In the genomic region with DNA sequence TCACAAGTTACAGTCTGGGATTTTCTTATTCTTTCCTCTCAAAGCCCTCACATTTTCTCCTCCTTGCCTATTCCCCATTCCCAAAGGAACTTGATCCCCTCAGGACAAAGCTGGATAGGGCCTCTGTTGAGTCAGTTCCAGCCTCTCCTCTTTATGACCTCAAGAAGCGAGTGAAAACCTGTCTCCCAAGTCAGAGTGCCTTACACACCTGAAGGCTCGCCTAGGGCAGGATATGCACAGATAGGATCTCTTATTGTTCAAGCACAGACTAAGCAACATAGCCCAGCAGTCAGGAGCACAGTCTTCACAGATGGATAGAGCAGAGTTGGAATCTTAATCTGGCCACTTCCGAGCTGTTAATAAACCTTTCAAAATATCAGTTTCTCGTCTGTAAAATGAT, we compare ENCODE assay signal across 19 cellular contexts.
DNase-seq lines count a peak whose midpoint lies in the region; ATAC-seq, FAIRE-seq and TF ChIP-seq lines count a peak whose summit lies in the region.
"Had no signal": no experiment of that assay in that cellular context is flagged by ENCODE, and none has a peak within 500 bp of the region (broad histone marks: within the 10 kb centered on the region; RNA-seq: fewer than 3 reads in every experiment).

No MANE protein-coding gene starts in this region.

- peaks cover 10% of the 10 kb centered on the region for H3K4me1 ChIP-seq in Caco-2
- H3K4me1 ChIP-seq in PC-9 (replicated peaks; ENCODE audit: insufficient read depth) = no peaks in the 10 kb centered on the region
- peaks cover 5 to 22% (median 15%) of the 10 kb centered on the region in 4 experiments; a peak in 5 of 7 replicates for H3K4me1 ChIP-seq in H1 (replicated peaks in 1 of 4; ENCODE audit: control insufficient read depth in 3 of 4, insufficient read depth in 4 of 4, low read length in 3 of 4)
- no peaks in the 10 kb centered on the region for H3K4me1 ChIP-seq in upper lobe of right lung
- H3K4me1 ChIP-seq: BE2C had no signal

- H3K79me2 ChIP-seq in PC-9 (ENCODE audit: low read depth) = no peaks in the 10 kb centered on the region
- no peaks in the 10 kb centered on the region for H3K79me2 ChIP-seq in H1 (ENCODE audit: control insufficient read depth in 1 of 2, insufficient read depth in 2 of 2, low read length in 2 of 2)

- H3K23me2 ChIP-seq in H1 (ENCODE audit: low read depth, low read length) = no peaks in the 10 kb centered on the region

- no peak for FAIRE-seq in H1 (lab: Jason Lieb, UNC)
- FAIRE-seq: A204.1, GM12878, H54 had no signal

- BruUV-seq in Caco-2 (replicated peaks; lab: Mats Ljungman, UMichigan) (no TSS peak), PC-9 (replicated peaks; lab: Mats Ljungman, UMichigan) (no TSS peak)

- no peak overlapping the region for H3K4me3 Mint-ChIP-seq in Caco-2 (ENCODE audit: unreplicated experiment)
- H3K4me3 Mint-ChIP-seq: CD4-positive, CD25-positive, alpha-beta regulatory T cell; HFFc6 had no signal

- no peaks in the 10 kb centered on the region for H3K27me3 Mint-ChIP-seq in Caco-2 (ENCODE audit: insufficient read depth, unreplicated experiment)
- H3K27me3 Mint-ChIP-seq: CD4-positive, CD25-positive, alpha-beta regulatory T cell had no signal

- no peak overlapping the region for H3K56ac ChIP-seq in H1 (replicated peaks; ENCODE audit: insufficient read length, low read depth, low read length)

- H3K4me3 ChIP-seq in Caco-2 (ENCODE audit: low read depth, low read length) (no peak overlapping the region), PC-9 (no peak overlapping the region), H1 (ENCODE audit: extremely low read depth in 1 of 4, insufficient read depth in 2 of 4, low read depth in 3 of 4, low read length in 4 of 4) (no peak overlapping the region), upper lobe of right lung (no peak overlapping the region)
- H3K4me3 ChIP-seq: GM12878, SK-N-MC had no signal

- no peak overlapping the region for H4K91ac ChIP-seq in H1 (replicated peaks; ENCODE audit: insufficient read length, low read length)

- CTCF ChIA-PET in Caco-2 (lab: Charles Lee) (no interaction called here), PC-9 (lab: Charles Lee) (no interaction called here), H1 (lab: Charles Lee; ENCODE audit: partially characterized antibody) (interaction anchor here (1.1 kb wide), 1 partner anchor 65 kb away, joined by 4 read pairs; no protein-coding TSS in a partner anchor)

- H2AK5ac ChIP-seq in H1 (ENCODE audit: low read depth, low read length) = no peak overlapping the region

- H4K20me1 ChIP-seq in PC-9 (ENCODE audit: insufficient read depth) (no peaks in the 10 kb centered on the region), H1 (replicated peaks in 1 of 2; ENCODE audit: control insufficient read depth in 1 of 2, insufficient read depth in 2 of 2, low read length in 2 of 2) (no peaks in the 10 kb centered on the region)

- H2AFZ ChIP-seq in PC-9 = 0 out of 2 replicates have a peak overlapping the region, but pooled peaks have one; percentile 40
- H2AFZ ChIP-seq in H1 (ENCODE audit: low read length) = no peak overlapping the region; the same call in 1 of the 2 replicates

- no peak overlapping the region for H2BK120ac ChIP-seq in H1 (replicated peaks; ENCODE audit: low read depth, low read length)

- H3K18ac ChIP-seq in H1 (ENCODE audit: extremely low read depth, low read length) = no peak overlapping the region

- H3K79me1 ChIP-seq in H1 (ENCODE audit: low read depth, low read length) = no peaks in the 10 kb centered on the region

- no peak overlapping the region for H3K9ac ChIP-seq in H1 (replicated peaks in 1 of 4; ENCODE audit: extremely low read depth in 1 of 4, low read depth in 3 of 4, low read length in 3 of 4)

- H3K27me3 ChIP-seq in Caco-2 (replicated peaks; ENCODE audit: control insufficient read depth, insufficient read depth, low read length) (no peaks in the 10 kb centered on the region), PC-9 (ENCODE audit: insufficient read depth, low read depth) (no peaks in the 10 kb centered on the region), H1 (replicated peaks in 1 of 4; ENCODE audit: control insufficient read depth in 3 of 4, extremely low read depth in 1 of 4, insufficient read depth in 3 of 4, low read length in 3 of 4) (no peaks in the 10 kb centered on the region), upper lobe of right lung (no peaks in the 10 kb centered on the region)
- H3K27me3 ChIP-seq: BE2C had no signal

- H3K27ac Mint-ChIP-seq in Caco-2 (ENCODE audit: unreplicated experiment) = peak overlapping the region; percentile 22
- H3K27ac Mint-ChIP-seq: HFFc6 had no signal

- intact Hi-C loops in Caco-2 (cut with micrococcal nuclease; ENCODE audit: unreplicated experiment) (no loop called here), PC-9 (cut with micrococcal nuclease; ENCODE audit: unreplicated experiment) (no loop called here), upper lobe of right lung (cut with DNase I) (no loop called here)

- H2BK15ac ChIP-seq in H1 (ENCODE audit: low read length) = no peak overlapping the region

- H3K4me2 ChIP-seq in PC-9 (no peak overlapping the region), H1 (ENCODE audit: insufficient read depth in 1 of 2, low read depth in 2 of 2, low read length in 2 of 2) (no peak overlapping the region)

- DNase-seq in Caco-2 (peak in 1 of 2 experiments; percentile 59), PC-9 (peak in 1 of 2 experiments; percentile 8), H1 (ENCODE audit: low read depth in 1 of 2, low spot score in 2 of 2) (no peak), islet precursor cell (peak; percentile 93), upper lobe of right lung (no peak), LoVo (ENCODE audit: low spot score) (no peak), T-helper 9 cell (no peak)
- DNase-seq: BE2C; CD4-positive, CD25-positive, alpha-beta regulatory T cell; DMS153; HFFc6; KG1; NCI-H1417 treated with DMSO at 0.1 percent for 48 hours; NCI-H187 treated with DMSO at 0.1 percent for 48 hours; NCI-H526 had no signal

- H3K4me1 Mint-ChIP-seq in Caco-2 (ENCODE audit: low read depth, unreplicated experiment) = peaks cover 5% of the 10 kb centered on the region

- H3K4ac ChIP-seq in H1 (replicated peaks; ENCODE audit: insufficient read length, low read depth, low read length) = peak overlapping the region; percentile 92

- H3F3A ChIP-seq in PC-9 (ENCODE audit: insufficient read depth, low read depth) = no peaks in the 10 kb centered on the region

- H4K5ac ChIP-seq in H1 (ENCODE audit: insufficient read length, low read depth, low read length) = no peak overlapping the region

- no peak for TF ChIP-seq POLR2A in H1 (IDR thresholded peaks at IDR 0.05; ENCODE audit: control extremely low read depth in 1 of 2, low read depth in 2 of 2, low read length in 2 of 2)

- H3K36me3 Mint-ChIP-seq in Caco-2 (ENCODE audit: insufficient read depth, unreplicated experiment) = no peaks in the 10 kb centered on the region
- H3K36me3 Mint-ChIP-seq: CD4-positive, CD25-positive, alpha-beta regulatory T cell had no signal

- H3K23ac ChIP-seq in H1 (ENCODE audit: insufficient read length) = no peak overlapping the region

- no peak for TF ChIP-seq RAD21 in H1 (IDR thresholded peaks at IDR 0.05 in 1 of 2, conservative IDR thresholded peaks at IDR 0.05 in 1 of 2; ENCODE audit: low read depth in 2 of 2, low read length in 2 of 2)

- no peak overlapping the region for H3K27ac ChIP-seq in PC-9
- H3K27ac ChIP-seq in H1 (ENCODE audit: low read depth, low read length) = no peak overlapping the region
- no peak overlapping the region for H3K27ac ChIP-seq in upper lobe of right lung
- H3K27ac ChIP-seq: SK-N-MC had no signal

- H2BK12ac ChIP-seq in H1 (ENCODE audit: low read depth, low read length) = no peak overlapping the region

- H3K9me3 ChIP-seq in Caco-2 = peaks cover 15% of the 10 kb centered on the region
- H3K9me3 ChIP-seq in PC-9 (ENCODE audit: insufficient read depth, low read depth) = no peaks in the 10 kb centered on the region
- H3K9me3 ChIP-seq in H1 (ENCODE audit: insufficient read depth in 2 of 2, low read depth in 1 of 2, low read length in 1 of 2) = peaks cover 9 to 10% of the 10 kb centered on the region in 2 experiments
- no peaks in the 10 kb centered on the region for H3K9me3 ChIP-seq in upper lobe of right lung
- H3K9me3 ChIP-seq: BE2C had no signal

- H3K14ac ChIP-seq in H1 (ENCODE audit: insufficient read length) = no peak overlapping the region

- H3K36me3 ChIP-seq in Caco-2 (ENCODE audit: control insufficient read depth, insufficient read depth, low read length) = no peaks in the 10 kb centered on the region
- H3K36me3 ChIP-seq in PC-9 (ENCODE audit: low read depth) = no peaks in the 10 kb centered on the region
- H3K36me3 ChIP-seq in H1 (ENCODE audit: control insufficient read depth in 2 of 4, insufficient read depth in 4 of 4, low read length in 3 of 4) = no peaks in the 10 kb centered on the region; a peak in 1 of 8 replicates
- no peaks in the 10 kb centered on the region for H3K36me3 ChIP-seq in upper lobe of right lung
- H3K36me3 ChIP-seq: BE2C had no signal

- no peak for TF ChIP-seq EP300 in H1 (IDR thresholded peaks at IDR 0.05; ENCODE audit: borderline replicate concordance in 1 of 2, low read depth in 2 of 2, low read length in 2 of 2)

- WGBS in H1 (ENCODE audit: extremely low coverage in 1 of 2, insufficient coverage in 1 of 2, insufficient read length in 1 of 2, insufficient replicate concordance in 2 of 2, low coverage in 1 of 2, low lambda C conversion rate in 2 of 2, missing lambda C conversion rate in 1 of 2), 2 experiments = 76% methylated on average over 4 of the region's 4 CpGs; no CpG with 5 or more reads in 1 of the 2 experiments

- H2BK20ac ChIP-seq in H1 (ENCODE audit: low read length) = no peak overlapping the region

- POLR2A ChIA-PET in Caco-2 (lab: Charles Lee) = no interaction called here
- POLR2A ChIA-PET in PC-9 (lab: Charles Lee; ENCODE audit: unreplicated experiment) = no interaction called here
- POLR2A ChIA-PET in H1 (lab: Charles Lee; ENCODE audit: partially characterized antibody) = no interaction called here

- no peak overlapping the region for H4K8ac ChIP-seq in H1 (ENCODE audit: extremely low read depth, insufficient read depth, low read length)

- no peak for ATAC-seq in upper lobe of right lung
- ATAC-seq: GM12878 had no signal

- no peaks in the 10 kb centered on the region for H3K9me2 ChIP-seq in PC-9 (ENCODE audit: insufficient read depth)

- peaks cover 18% of the 10 kb centered on the region for H3K9me3 Mint-ChIP-seq in Caco-2 (ENCODE audit: unreplicated experiment)
- H3K9me3 Mint-ChIP-seq: HFFc6 had no signal

- TF ChIP-seq CTCF in Caco-2 (IDR thresholded peaks at IDR 0.05; ENCODE audit: insufficient read depth in 1 of 2, low read depth in 1 of 2, low read length in 1 of 2, severe bottlenecking in 1 of 2, unreplicated experiment in 1 of 2) (no peak), PC-9 (conservative IDR thresholded peaks at IDR 0.05) (no peak), H1 (IDR thresholded peaks at IDR 0.05; ENCODE audit: control extremely low read depth in 1 of 3, insufficient read depth in 1 of 3, low read depth in 1 of 3, low read length in 3 of 3) (no peak), upper lobe of right lung (IDR thresholded peaks at IDR 0.05) (no peak)

- no peak overlapping the region for H2BK5ac ChIP-seq in H1 (ENCODE audit: low read depth, low read length)

TF ChIP-seq in H1, 55 proteins besides CTCF, POLR2A, EP300 and RAD21 (continues in another document):
- TF ChIP-seq CHD2 (IDR thresholded peaks at IDR 0.05; ENCODE audit: low read length) (no peak), GABPA (IDR thresholded peaks at IDR 0.05; ENCODE audit: borderline replicate concordance, insufficient read depth, low read length) (no peak)
